In genomic region chr7:74101061-74101681, GRCh38 we compare ENCODE assay signal across 11 cellular contexts. TPM values are rescaled to one million over a fixed set of nuclear protein-coding genes. Genes with fewer than 3 reads are reported as not detected.
A peak's percentile ranks its signal among the peaks of the same experiment; 100 is the strongest.
DNase-seq lines count a peak whose midpoint lies in the region; ATAC-seq lines count a peak whose summit lies in the region.
"Had no signal": no experiment of that assay in that cellular context is flagged by ENCODE, and none has a peak within 500 bp of the region (broad histone marks: within the 10 kb centered on the region; RNA-seq: fewer than 3 reads in every experiment).

No MANE protein-coding gene starts in this region.

- H3F3A ChIP-seq in GM23248 (ENCODE audit: insufficient read depth): peaks cover 24% of the 10 kb centered on the region

- H3K79me2 ChIP-seq in GM23248 (ENCODE audit: insufficient read depth): 0 out of 2 replicates have a peak, but pooled peaks cover 4% of the 10 kb centered on the region

- no peaks in the 10 kb centered on the region for H3K27me3 ChIP-seq in GM23248 (replicated peaks; ENCODE audit: insufficient read depth)
- H3K27me3 ChIP-seq in mucosa of rectum (ENCODE audit: control insufficient read depth in 2 of 2, insufficient read depth in 2 of 2, low read length in 2 of 2): no peaks in the 10 kb centered on the region
- H3K27me3 ChIP-seq: gastrocnemius medialis had no signal

- no peaks in the 10 kb centered on the region for H3K9me3 ChIP-seq in GM23248 (ENCODE audit: low read depth)
- H3K9me3 ChIP-seq in mucosa of rectum (ENCODE audit: control insufficient read depth in 2 of 2, low read length in 2 of 2): no peaks in the 10 kb centered on the region
- H3K9me3 ChIP-seq: gastrocnemius medialis had no signal

- peak; percentile 68 for DNase-seq in GM23248
- DNase-seq in NCI-H1436 (lab: John Stamatoyannopoulos, UW): peak; percentile 82
- DNase-seq in NCI-H748 treated with DMSO at 0.1 percent for 48 hours (lab: John Stamatoyannopoulos, UW): no peak
- DNase-seq in HuH-7.5 (ENCODE audit: low spot score): no peak
- no peak for DNase-seq in activated gamma-delta T cell treated with Interleukin-2 at 50 U/mL for 16 hours
- no peak for DNase-seq in SHP77 (lab: John Stamatoyannopoulos, UW)
- DNase-seq: activated CD4-positive, alpha-beta T cell treated with anti-CD3 and anti-CD28 coated beads, Interleukin-2, amount 50 U/mL, for 48 hours; stimulated activated CD4-positive, alpha-beta T cell treated with anti-CD3 and anti-CD28 coated beads, Interleukin-1b, Interleukin-23, amount 100 ng/mL, for 48 hours had no signal

- H3K4me1 ChIP-seq in GM23248 (ENCODE audit: insufficient read depth) (peaks cover 21% of the 10 kb centered on the region), mucosa of rectum (ENCODE audit: control insufficient read depth in 2 of 2, insufficient read depth in 2 of 2, low read length in 2 of 2) (no peaks in the 10 kb centered on the region)

- in situ Hi-C loops in GM23248 (cut with MboI): no loop called here

- WGBS in GM23248 (ENCODE audit: low coverage in 1 of 2, low lambda C conversion rate in 2 of 2, missing lambda C conversion rate in 2 of 2), 2 experiments: 39 to 40% methylated on average over 8 of the region's 8 CpGs

- H2AFZ ChIP-seq in GM23248: no peak overlapping the region

- H3K36me3 ChIP-seq in GM23248 (ENCODE audit: low read depth) (peaks cover 9% of the 10 kb centered on the region), mucosa of rectum (ENCODE audit: control insufficient read depth in 2 of 2, insufficient read depth in 2 of 2, low read length in 2 of 2) (peaks cover 6 to 11% of the 10 kb centered on the region in 2 donors)

- H3K9ac ChIP-seq in GM23248 (peak overlapping the region; percentile 23; the same call in 1 of the 2 replicates), mucosa of rectum (ENCODE audit: low read depth in 1 of 2, low read length in 2 of 2) (no peak overlapping the region)

- ATAC-seq in GM18508 (IDR thresholded peaks at IDR 0.05; ENCODE audit: insufficient read depth, unreplicated experiment): peak; percentile 59

- peak overlapping the region; percentile 64 for H3K27ac ChIP-seq in GM23248
- peak overlapping the region; percentile 23 to 43 for H3K27ac ChIP-seq in mucosa of rectum (ENCODE audit: low read depth in 2 of 2, low read length in 2 of 2)

- H3K9me2 ChIP-seq in GM23248 (ENCODE audit: insufficient read depth): no peaks in the 10 kb centered on the region

- no peak overlapping the region for H3K4me3 ChIP-seq in GM23248
- H3K4me3 ChIP-seq in mucosa of rectum (ENCODE audit: low read length in 2 of 2): no peak overlapping the region
- H3K4me3 ChIP-seq: gastrocnemius medialis had no signal

- H4K20me1 ChIP-seq in GM23248 (ENCODE audit: insufficient read depth): no peaks in the 10 kb centered on the region

- peak overlapping the region; percentile 1 for H3K4me2 ChIP-seq in GM23248 (ENCODE audit: unreplicated experiment)

RNA-seq across cellular contexts. Expression of gene LIMK1, which starts 17.6 kb away (rescaled TPM):
- total RNA-seq in GM23248 (2014; rRNA removed; shearing (Covaris generic)): 30.0 and 37.3 TPM in 2 replicates
- polyA plus RNA-seq in GM23248 (2016; fragmentation: Nextera tagmentation; extraction: Ambion mirVana): 3.9 TPM in 2 replicates

Comparison
In these comparisons a context has a peak if more than half of its experiments do, and no peak if none do; other contexts are left out.
1. DNase-seq: peak in GM23248 (single experiment) and NCI-H1436 (single experiment); none in NCI-H748 treated with DMSO at 0.1 percent for 48 hours (single experiment), HuH-7.5 (single experiment), activated gamma-delta T cell treated with Interleukin-2 at 50 U/mL for 16 hours (single experiment) and SHP77 (0 of 2).